1 cellular context compared by ENCODE assay signal in the genomic region with DNA sequence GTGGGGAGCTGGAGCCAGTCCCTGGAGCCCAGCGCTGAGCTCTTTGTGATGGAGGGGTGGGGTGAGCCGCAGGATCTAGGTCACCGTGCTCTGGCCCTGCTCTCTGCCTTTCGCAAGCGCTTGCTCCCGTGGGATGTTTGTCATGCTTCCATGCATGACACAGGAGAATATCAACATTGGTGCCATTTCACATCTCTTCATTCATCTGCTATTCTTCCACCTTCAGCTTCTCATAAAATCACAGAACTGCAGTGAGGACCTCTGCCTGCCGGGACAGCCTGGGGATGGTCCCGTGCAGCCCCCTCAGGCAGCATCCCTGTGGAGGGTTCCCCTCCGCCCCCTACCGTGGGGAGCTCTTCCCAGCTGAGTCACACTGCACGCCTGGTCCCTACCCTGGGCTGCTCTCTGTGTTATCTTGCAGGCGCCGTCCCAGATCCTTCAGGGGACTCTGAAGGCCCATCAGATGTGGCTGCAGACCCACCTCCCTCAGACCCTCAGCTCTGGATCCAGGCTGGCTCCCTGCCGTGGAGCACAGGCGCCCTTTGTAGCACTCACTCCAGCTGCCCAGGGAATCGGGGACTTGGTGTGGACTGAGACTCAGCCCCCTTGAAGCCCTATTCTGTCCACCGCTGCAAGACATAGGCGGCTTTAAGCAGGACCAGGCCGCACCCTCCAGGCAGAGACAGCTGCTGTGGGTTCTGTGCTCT.
TF ChIP-seq lines count a peak whose summit lies in the region.

No MANE protein-coding gene starts in this region.

TF ChIP-seq in H1, 55 proteins besides CTCF, POLR2A, EP300 and RAD21:
- TF ChIP-seq, protein P1, sequence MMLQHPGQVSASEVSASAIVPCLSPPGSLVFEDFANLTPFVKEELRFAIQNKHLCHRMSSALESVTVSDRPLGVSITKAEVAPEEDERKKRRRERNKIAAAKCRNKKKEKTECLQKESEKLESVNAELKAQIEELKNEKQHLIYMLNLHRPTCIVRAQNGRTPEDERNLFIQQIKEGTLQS (IDR thresholded peaks at IDR 0.05; ENCODE audit: insufficient read depth, low read depth, low read length), result no peak
- TF ChIP-seq TAF1 (IDR thresholded peaks at IDR 0.05; ENCODE audit: low read depth, low read length) (no peak), BCL11A (IDR thresholded peaks at IDR 0.05; ENCODE audit: low read depth in 2 of 2, low read length in 2 of 2) (no peak), SP4 (IDR thresholded peaks at IDR 0.05; ENCODE audit: low read length) (no peak), YY1 (IDR thresholded peaks at IDR 0.05; ENCODE audit: low read depth, low read length) (no peak), GTF2F1 (IDR thresholded peaks at IDR 0.05; ENCODE audit: borderline replicate concordance, low read depth, low read length) (no peak), POLR2AphosphoS5 (IDR thresholded peaks at IDR 0.05; ENCODE audit: low read depth, low read length) (no peak)
- TF ChIP-seq, protein P2, sequence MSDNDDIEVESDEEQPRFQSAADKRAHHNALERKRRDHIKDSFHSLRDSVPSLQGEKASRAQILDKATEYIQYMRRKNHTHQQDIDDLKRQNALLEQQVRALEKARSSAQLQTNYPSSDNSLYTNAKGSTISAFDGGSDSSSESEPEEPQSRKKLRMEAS (IDR thresholded peaks at IDR 0.05), result no peak
- TF ChIP-seq, protein P3, sequence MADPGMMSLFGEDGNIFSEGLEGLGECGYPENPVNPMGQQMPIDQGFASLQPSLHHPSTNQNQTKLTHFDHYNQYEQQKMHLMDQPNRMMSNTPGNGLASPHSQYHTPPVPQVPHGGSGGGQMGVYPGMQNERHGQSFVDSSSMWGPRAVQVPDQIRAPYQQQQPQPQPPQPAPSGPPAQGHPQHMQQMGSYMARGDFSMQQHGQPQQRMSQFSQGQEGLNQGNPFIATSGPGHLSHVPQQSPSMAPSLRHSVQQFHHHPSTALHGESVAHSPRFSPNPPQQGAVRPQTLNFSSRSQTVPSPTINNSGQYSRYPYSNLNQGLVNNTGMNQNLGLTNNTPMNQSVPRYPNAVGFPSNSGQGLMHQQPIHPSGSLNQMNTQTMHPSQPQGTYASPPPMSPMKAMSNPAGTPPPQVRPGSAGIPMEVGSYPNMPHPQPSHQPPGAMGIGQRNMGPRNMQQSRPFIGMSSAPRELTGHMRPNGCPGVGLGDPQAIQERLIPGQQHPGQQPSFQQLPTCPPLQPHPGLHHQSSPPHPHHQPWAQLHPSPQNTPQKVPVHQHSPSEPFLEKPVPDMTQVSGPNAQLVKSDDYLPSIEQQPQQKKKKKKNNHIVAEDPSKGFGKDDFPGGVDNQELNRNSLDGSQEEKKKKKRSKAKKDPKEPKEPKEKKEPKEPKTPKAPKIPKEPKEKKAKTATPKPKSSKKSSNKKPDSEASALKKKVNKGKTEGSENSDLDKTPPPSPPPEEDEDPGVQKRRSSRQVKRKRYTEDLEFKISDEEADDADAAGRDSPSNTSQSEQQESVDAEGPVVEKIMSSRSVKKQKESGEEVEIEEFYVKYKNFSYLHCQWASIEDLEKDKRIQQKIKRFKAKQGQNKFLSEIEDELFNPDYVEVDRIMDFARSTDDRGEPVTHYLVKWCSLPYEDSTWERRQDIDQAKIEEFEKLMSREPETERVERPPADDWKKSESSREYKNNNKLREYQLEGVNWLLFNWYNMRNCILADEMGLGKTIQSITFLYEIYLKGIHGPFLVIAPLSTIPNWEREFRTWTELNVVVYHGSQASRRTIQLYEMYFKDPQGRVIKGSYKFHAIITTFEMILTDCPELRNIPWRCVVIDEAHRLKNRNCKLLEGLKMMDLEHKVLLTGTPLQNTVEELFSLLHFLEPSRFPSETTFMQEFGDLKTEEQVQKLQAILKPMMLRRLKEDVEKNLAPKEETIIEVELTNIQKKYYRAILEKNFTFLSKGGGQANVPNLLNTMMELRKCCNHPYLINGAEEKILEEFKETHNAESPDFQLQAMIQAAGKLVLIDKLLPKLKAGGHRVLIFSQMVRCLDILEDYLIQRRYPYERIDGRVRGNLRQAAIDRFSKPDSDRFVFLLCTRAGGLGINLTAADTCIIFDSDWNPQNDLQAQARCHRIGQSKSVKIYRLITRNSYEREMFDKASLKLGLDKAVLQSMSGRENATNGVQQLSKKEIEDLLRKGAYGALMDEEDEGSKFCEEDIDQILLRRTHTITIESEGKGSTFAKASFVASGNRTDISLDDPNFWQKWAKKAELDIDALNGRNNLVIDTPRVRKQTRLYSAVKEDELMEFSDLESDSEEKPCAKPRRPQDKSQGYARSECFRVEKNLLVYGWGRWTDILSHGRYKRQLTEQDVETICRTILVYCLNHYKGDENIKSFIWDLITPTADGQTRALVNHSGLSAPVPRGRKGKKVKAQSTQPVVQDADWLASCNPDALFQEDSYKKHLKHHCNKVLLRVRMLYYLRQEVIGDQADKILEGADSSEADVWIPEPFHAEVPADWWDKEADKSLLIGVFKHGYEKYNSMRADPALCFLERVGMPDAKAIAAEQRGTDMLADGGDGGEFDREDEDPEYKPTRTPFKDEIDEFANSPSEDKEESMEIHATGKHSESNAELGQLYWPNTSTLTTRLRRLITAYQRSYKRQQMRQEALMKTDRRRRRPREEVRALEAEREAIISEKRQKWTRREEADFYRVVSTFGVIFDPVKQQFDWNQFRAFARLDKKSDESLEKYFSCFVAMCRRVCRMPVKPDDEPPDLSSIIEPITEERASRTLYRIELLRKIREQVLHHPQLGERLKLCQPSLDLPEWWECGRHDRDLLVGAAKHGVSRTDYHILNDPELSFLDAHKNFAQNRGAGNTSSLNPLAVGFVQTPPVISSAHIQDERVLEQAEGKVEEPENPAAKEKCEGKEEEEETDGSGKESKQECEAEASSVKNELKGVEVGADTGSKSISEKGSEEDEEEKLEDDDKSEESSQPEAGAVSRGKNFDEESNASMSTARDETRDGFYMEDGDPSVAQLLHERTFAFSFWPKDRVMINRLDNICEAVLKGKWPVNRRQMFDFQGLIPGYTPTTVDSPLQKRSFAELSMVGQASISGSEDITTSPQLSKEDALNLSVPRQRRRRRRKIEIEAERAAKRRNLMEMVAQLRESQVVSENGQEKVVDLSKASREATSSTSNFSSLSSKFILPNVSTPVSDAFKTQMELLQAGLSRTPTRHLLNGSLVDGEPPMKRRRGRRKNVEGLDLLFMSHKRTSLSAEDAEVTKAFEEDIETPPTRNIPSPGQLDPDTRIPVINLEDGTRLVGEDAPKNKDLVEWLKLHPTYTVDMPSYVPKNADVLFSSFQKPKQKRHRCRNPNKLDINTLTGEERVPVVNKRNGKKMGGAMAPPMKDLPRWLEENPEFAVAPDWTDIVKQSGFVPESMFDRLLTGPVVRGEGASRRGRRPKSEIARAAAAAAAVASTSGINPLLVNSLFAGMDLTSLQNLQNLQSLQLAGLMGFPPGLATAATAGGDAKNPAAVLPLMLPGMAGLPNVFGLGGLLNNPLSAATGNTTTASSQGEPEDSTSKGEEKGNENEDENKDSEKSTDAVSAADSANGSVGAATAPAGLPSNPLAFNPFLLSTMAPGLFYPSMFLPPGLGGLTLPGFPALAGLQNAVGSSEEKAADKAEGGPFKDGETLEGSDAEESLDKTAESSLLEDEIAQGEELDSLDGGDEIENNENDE (IDR thresholded peaks at IDR 0.05; ENCODE audit: insufficient replicate concordance, low read length), result no peak
- TF ChIP-seq, protein P4, sequence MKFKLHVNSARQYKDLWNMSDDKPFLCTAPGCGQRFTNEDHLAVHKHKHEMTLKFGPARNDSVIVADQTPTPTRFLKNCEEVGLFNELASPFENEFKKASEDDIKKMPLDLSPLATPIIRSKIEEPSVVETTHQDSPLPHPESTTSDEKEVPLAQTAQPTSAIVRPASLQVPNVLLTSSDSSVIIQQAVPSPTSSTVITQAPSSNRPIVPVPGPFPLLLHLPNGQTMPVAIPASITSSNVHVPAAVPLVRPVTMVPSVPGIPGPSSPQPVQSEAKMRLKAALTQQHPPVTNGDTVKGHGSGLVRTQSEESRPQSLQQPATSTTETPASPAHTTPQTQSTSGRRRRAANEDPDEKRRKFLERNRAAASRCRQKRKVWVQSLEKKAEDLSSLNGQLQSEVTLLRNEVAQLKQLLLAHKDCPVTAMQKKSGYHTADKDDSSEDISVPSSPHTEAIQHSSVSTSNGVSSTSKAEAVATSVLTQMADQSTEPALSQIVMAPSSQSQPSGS (IDR thresholded peaks at IDR 0.05; ENCODE audit: low read length), result no peak
